In genomic region chr5:55533806-55534435, GRCh38 we compare ENCODE assay signal across 8 cellular contexts. TPM values are rescaled to one million over a fixed set of nuclear protein-coding genes. Genes with fewer than 3 reads are reported as not detected.
DNase-seq lines count a peak whose midpoint lies in the region; ATAC-seq and TF ChIP-seq lines count a peak whose summit lies in the region.

No MANE protein-coding gene starts in this region.

- WGBS in mesodermal cell (ENCODE audit: insufficient coverage in 2 of 2), 2 experiments: 3 to 5% methylated on average over 20 of the region's 22 CpGs

- no peaks in the 10 kb centered on the region for H3K36me3 ChIP-seq in SJCRH30
- no peaks in the 10 kb centered on the region for H3K36me3 ChIP-seq in endocrine pancreas (ENCODE audit: control insufficient read depth, insufficient read depth, low read length)
- H3K36me3 ChIP-seq in mesodermal cell (ENCODE audit: control insufficient read depth, insufficient read depth, low read length): no peaks in the 10 kb centered on the region
- peaks cover 0 to 3% of the 10 kb centered on the region in 2 donors for H3K36me3 ChIP-seq in vagina

- H3K27me3 ChIP-seq in SJCRH30 (no peaks in the 10 kb centered on the region), endocrine pancreas (ENCODE audit: control insufficient read depth, insufficient read depth, low read length) (no peaks in the 10 kb centered on the region), vagina (no peaks in the 10 kb centered on the region)

- no peak for TF ChIP-seq POLR2A in vagina (IDR thresholded peaks at IDR 0.05)

- H3K9me3 ChIP-seq in SJCRH30 (replicated peaks): no peaks in the 10 kb centered on the region
- no peaks in the 10 kb centered on the region for H3K9me3 ChIP-seq in endocrine pancreas (ENCODE audit: control insufficient read depth, low read length)
- H3K9me3 ChIP-seq in mesodermal cell (ENCODE audit: control insufficient read depth, low read length): no peaks in the 10 kb centered on the region
- H3K9me3 ChIP-seq in vagina: no peaks in the 10 kb centered on the region

- ATAC-seq in GM19467 (IDR thresholded peaks at IDR 0.05; ENCODE audit: unreplicated experiment): peak; percentile 40
- ATAC-seq in HG03469 (IDR thresholded peaks at IDR 0.05; ENCODE audit: unreplicated experiment): peak; percentile 30
- ATAC-seq in HG03025 (IDR thresholded peaks at IDR 0.05; ENCODE audit: low FRiP score, unreplicated experiment): no peak

- H3K4me3 ChIP-seq in SJCRH30 (peak overlapping the region; percentile 90), endocrine pancreas (ENCODE audit: control insufficient read depth, insufficient read depth, low read length) (peak overlapping the region; percentile 79), mesodermal cell (ENCODE audit: extremely low read depth, insufficient read depth, low read length, poor library complexity, severe bottlenecking) (peak overlapping the region; percentile 75), vagina (peak overlapping the region; percentile 72 to 94)

- peak; percentile 56 for DNase-seq in EH (ENCODE audit: low read depth)
- DNase-seq in SJCRH30: peak; percentile 74 to 79
- no peak for DNase-seq in vagina (ENCODE audit: extremely low spot score in 2 of 2)

- peaks cover 6% of the 10 kb centered on the region; the same call in 1 of the 2 replicates for H3K4me1 ChIP-seq in SJCRH30
- no peaks in the 10 kb centered on the region for H3K4me1 ChIP-seq in endocrine pancreas (ENCODE audit: control insufficient read depth, insufficient read depth, low read length)
- peaks cover 12% of the 10 kb centered on the region for H3K4me1 ChIP-seq in mesodermal cell (ENCODE audit: control insufficient read depth, insufficient read depth, low read length, poor library complexity, severe bottlenecking)
- peaks cover 34% of the 10 kb centered on the region for H3K4me1 ChIP-seq in vagina

- intact Hi-C loops in vagina (cut with DNase I): loop anchor here (2.0 kb wide), 1 partner anchor 67 kb away; no protein-coding TSS in a partner anchor

- no peak for TF ChIP-seq CTCF in vagina (IDR thresholded peaks at IDR 0.05)

- H3K9ac ChIP-seq in endocrine pancreas (ENCODE audit: control insufficient read depth, insufficient read depth, low read length): peak overlapping the region; percentile 22

- H3K27ac ChIP-seq in SJCRH30 (peak overlapping the region; percentile 84), mesodermal cell (ENCODE audit: low read depth, low read length, severe bottlenecking) (peak overlapping the region; percentile 83), vagina (peak overlapping the region; percentile 95)

RNA-seq across cellular contexts. Expression of gene PLPP1, which starts 0.8 kb away (rescaled TPM):
- total RNA-seq in SJCRH30 (2014; rRNA removed; shearing (Covaris generic)): 31.3 and 35.1 TPM in 2 replicates
- 28.9 TPM for polyA plus RNA-seq in mesodermal cell (2013, experiment 1 of 2)
- 25.6 TPM for polyA plus RNA-seq in mesodermal cell (2013, experiment 2 of 2)
- total RNA-seq in vagina: 283 TPM

Comparison
In these comparisons a context has a peak if more than half of its experiments do, and no peak if none do; other contexts are left out.
1. DNase-seq: peak in EH (single experiment) and SJCRH30 (2 of 2); none in vagina (0 of 2).
2. Peak in every context shown above with its lines, with median percentiles within 50 percentile points of each other: H3K27ac ChIP-seq and H3K4me3 ChIP-seq.